ENCODE assay signal across 11 cellular contexts in the genomic region with DNA sequence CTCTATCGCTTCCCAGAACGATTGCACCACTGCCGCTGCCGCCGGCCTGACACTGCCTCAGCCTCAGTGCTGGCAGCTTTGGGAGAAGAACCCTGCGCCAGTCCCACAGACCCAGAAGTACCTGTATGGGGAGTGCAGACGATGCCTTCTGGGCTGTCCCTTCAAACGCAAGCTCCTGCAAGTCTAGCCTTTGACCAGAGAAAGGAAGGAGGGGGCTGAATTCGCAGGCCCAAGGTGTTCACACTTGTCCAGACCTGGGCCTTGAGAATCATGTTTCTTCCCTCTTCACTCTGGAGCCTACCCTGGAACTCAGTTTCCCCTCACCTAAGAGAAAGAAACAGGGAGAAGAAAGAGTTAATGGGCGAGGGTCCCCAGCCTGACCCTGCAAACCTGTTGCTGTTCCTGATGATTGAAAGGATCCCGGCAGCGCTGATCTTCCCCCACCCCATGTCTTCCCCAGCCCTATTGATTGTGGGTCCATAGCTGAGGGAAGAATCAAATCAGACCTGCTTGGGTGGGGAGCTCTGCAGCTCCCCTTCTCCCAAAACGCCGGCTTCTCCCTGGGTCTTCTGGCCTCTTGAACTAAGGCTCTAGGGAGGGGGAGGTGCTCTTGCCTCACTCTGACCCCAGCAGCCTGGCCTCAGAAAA. TPM values are rescaled to one million over a fixed set of nuclear protein-coding genes. Genes with fewer than 3 reads are reported as not detected.
A peak's percentile ranks its signal among the peaks of the same experiment; 100 is the strongest.
DNase-seq lines count a peak whose midpoint lies in the region; ATAC-seq and TF ChIP-seq lines count a peak whose summit lies in the region.
"Had no signal": no experiment of that assay in that cellular context is flagged by ENCODE, and none has a peak within 500 bp of the region (broad histone marks: within the 10 kb centered on the region; RNA-seq: fewer than 3 reads in every experiment).

No MANE protein-coding gene starts in this region.

- H3K4me2 ChIP-seq in HCT116 (ENCODE audit: low read length), result peak overlapping the region; percentile 99

- H3K36me3 ChIP-seq in HCT116 (ENCODE audit: control insufficient read depth in 1 of 2, insufficient read depth in 2 of 2, low read length in 2 of 2) (peaks cover 0 to 8% of the 10 kb centered on the region in 2 experiments; a peak in 2 of 4 replicates), left lung (no peaks in the 10 kb centered on the region), stomach smooth muscle (ENCODE audit: control insufficient read depth in 2 of 2, insufficient read depth in 2 of 2, low read length in 2 of 2) (peaks cover 12 to 17% of the 10 kb centered on the region in 2 donors)

- H3K4me3 Mint-ChIP-seq in activated T-helper 2 cell treated with anti-CD3 and anti-CD28 coated beads, Interferon-gamma antibody, Interleukin-2, Interleukin-4, amounts not matched to agents 10 μg/mL and 5 μg/mL and 100 μg/mL, durations not matched to agents 14 hours and 24 hours and 36 hours (ENCODE audit: low read depth), result peak overlapping the region; percentile 13

- no peaks in the 10 kb centered on the region for H3K27me3 ChIP-seq in HCT116 (ENCODE audit: insufficient read depth, low read length)
- peaks cover 26 to 84% of the 10 kb centered on the region in 2 donors for H3K27me3 ChIP-seq in left lung
- H3K27me3 ChIP-seq in stomach smooth muscle (ENCODE audit: control insufficient read depth in 1 of 2, insufficient read depth in 2 of 2, low read length in 2 of 2), result peaks cover 2 to 4% of the 10 kb centered on the region in 2 donors

- BruUV-seq in HCT116 (replicated peaks; lab: Mats Ljungman, UMichigan), result no TSS peak

- DNase-seq in HCT116 (ENCODE audit: low read depth, low spot score) (no peak), left lung (no peak), T1000 (lab: John Stamatoyannopoulos, UW) (no peak), 8988T (no peak), NCI-H1930 (lab: John Stamatoyannopoulos, UW) (no peak)
- no peak for DNase-seq in activated T-helper 2 cell treated with anti-CD3 and anti-CD28 coated beads, Interferon-gamma antibody, Interleukin-2, Interleukin-4, amounts not matched to agents 10 μg/mL and 5 μg/mL and 100 μg/mL, durations not matched to agents 14 hours and 24 hours and 36 hours (ENCODE audit: low spot score)

- peaks cover 25% of the 10 kb centered on the region for H3K27me3 Mint-ChIP-seq in activated T-helper 2 cell treated with anti-CD3 and anti-CD28 coated beads, Interferon-gamma antibody, Interleukin-2, Interleukin-4, amounts not matched to agents 10 μg/mL and 5 μg/mL and 100 μg/mL, durations not matched to agents 14 hours and 24 hours and 36 hours (ENCODE audit: low read depth)

- H3K36me3 Mint-ChIP-seq in activated T-helper 2 cell treated with anti-CD3 and anti-CD28 coated beads, Interferon-gamma antibody, Interleukin-2, Interleukin-4, amounts not matched to agents 10 μg/mL and 5 μg/mL and 100 μg/mL, durations not matched to agents 14 hours and 24 hours and 36 hours (ENCODE audit: low read depth), result no peaks in the 10 kb centered on the region
- H3K36me3 Mint-ChIP-seq: activated naive CD4-positive, alpha-beta T cell treated with anti-CD3 and anti-CD28 coated beads, Interleukin-2, amount 50 U/mL, for 72 hours had no signal

- H3K9me3 Mint-ChIP-seq in activated T-helper 2 cell treated with anti-CD3 and anti-CD28 coated beads, Interferon-gamma antibody, Interleukin-2, Interleukin-4, amounts not matched to agents 10 μg/mL and 5 μg/mL and 100 μg/mL, durations not matched to agents 14 hours and 24 hours and 36 hours, result no peaks in the 10 kb centered on the region
- H3K9me3 Mint-ChIP-seq: activated naive CD4-positive, alpha-beta T cell treated with anti-CD3 and anti-CD28 coated beads, Interleukin-2, amount 50 U/mL, for 72 hours had no signal

- peak overlapping the region; percentile 22; the same call in 1 of the 2 replicates for H3K27ac ChIP-seq in HCT116 (ENCODE audit: low read depth, low read length)
- peak overlapping the region; percentile 62 to 79 for H3K27ac ChIP-seq in left lung
- peak overlapping the region; percentile 99 for H3K27ac ChIP-seq in stomach smooth muscle (ENCODE audit: low read length)

- no peak for ATAC-seq in HCT116
- ATAC-seq in left lung, result no peak
- ATAC-seq in GM18909 (IDR thresholded peaks at IDR 0.05; ENCODE audit: poor library complexity, unreplicated experiment), result no peak

- H3K9ac ChIP-seq in HCT116 (ENCODE audit: low read length) (peak overlapping the region; percentile 36), stomach smooth muscle (ENCODE audit: low read length in 2 of 2) (peak overlapping the region; percentile 93 to 94)

- H3K9me3 ChIP-seq in HCT116 (ENCODE audit: control insufficient read depth in 1 of 2, insufficient read depth in 1 of 2, low read depth in 1 of 2, low read length in 2 of 2) (no peaks in the 10 kb centered on the region), left lung (no peaks in the 10 kb centered on the region), stomach smooth muscle (ENCODE audit: control insufficient read depth in 2 of 2, low read length in 2 of 2) (no peaks in the 10 kb centered on the region)

- no peak for TF ChIP-seq CTCF in HCT116 (IDR thresholded peaks at IDR 0.05 in 2 of 3, conservative IDR thresholded peaks at IDR 0.05 in 1 of 3; ENCODE audit: borderline replicate concordance in 1 of 3, insufficient read depth in 1 of 3, low read depth in 2 of 3, low read length in 2 of 3)
- no peak for TF ChIP-seq CTCF in left lung (IDR thresholded peaks at IDR 0.05)

- peaks cover 12% of the 10 kb centered on the region for H3K4me1 Mint-ChIP-seq in activated T-helper 2 cell treated with anti-CD3 and anti-CD28 coated beads, Interferon-gamma antibody, Interleukin-2, Interleukin-4, amounts not matched to agents 10 μg/mL and 5 μg/mL and 100 μg/mL, durations not matched to agents 14 hours and 24 hours and 36 hours (ENCODE audit: low read depth)

- POLR2A ChIA-PET in HCT116 (lab: Charles Lee), result interaction anchor here (0.7 to 1.3 kb wide), 4 partner anchors 9 to 13 kb away, joined by 3 read pairs; no protein-coding TSS in a partner anchor

- H4K20me1 ChIP-seq in HCT116 (ENCODE audit: insufficient read depth), result no peaks in the 10 kb centered on the region

- peak overlapping the region in 1 of 2 experiments; percentile 75; a peak in 3 of 4 replicates for H3K4me3 ChIP-seq in HCT116 (replicated peaks in 1 of 2; ENCODE audit: low read depth in 1 of 2, low read length in 2 of 2)
- peak overlapping the region in 1 of 2 donors; percentile 45 for H3K4me3 ChIP-seq in left lung
- H3K4me3 ChIP-seq in stomach smooth muscle (ENCODE audit: low read length in 2 of 2), result peak overlapping the region; percentile 63 to 74

- TF ChIP-seq POLR2A in HCT116 (IDR thresholded peaks at IDR 0.05; ENCODE audit: borderline replicate concordance, extremely low read depth, insufficient read depth, insufficient read length), result no peak

- no peak overlapping the region for H3K27ac Mint-ChIP-seq in activated T-helper 2 cell treated with anti-CD3 and anti-CD28 coated beads, Interferon-gamma antibody, Interleukin-2, Interleukin-4, amounts not matched to agents 10 μg/mL and 5 μg/mL and 100 μg/mL, durations not matched to agents 14 hours and 24 hours and 36 hours
- H3K27ac Mint-ChIP-seq: activated naive CD4-positive, alpha-beta T cell treated with anti-CD3 and anti-CD28 coated beads, Interleukin-2, amount 50 U/mL, for 72 hours had no signal

- H2AFZ ChIP-seq in HCT116 (ENCODE audit: low read depth, low read length, poor library complexity, severe bottlenecking), result no peak overlapping the region

- no peaks in the 10 kb centered on the region; the same call in 1 of the 2 replicates for H3K79me2 ChIP-seq in HCT116 (ENCODE audit: insufficient read depth, low read length)

- RAD21 ChIA-PET in HCT116 (lab: Charles Lee; ENCODE audit: low non-redundant PET in 1 of 2, low total read pairs in 2 of 2, uncharacterized antibody in 2 of 2, unreplicated experiment in 2 of 2), result interaction anchor here in 1 of 2 experiments (1.4 kb wide), 1 partner anchor 20 kb away, joined by 4 read pairs; no protein-coding TSS in a partner anchor

- no peaks in the 10 kb centered on the region for H3K9me2 ChIP-seq in HCT116 (ENCODE audit: insufficient read depth)

- H3K4me1 ChIP-seq in HCT116 (ENCODE audit: control insufficient read depth in 1 of 2, insufficient read depth in 2 of 2, low read length in 2 of 2) (peaks cover 16 to 45% of the 10 kb centered on the region in 2 experiments), left lung (peaks cover 20 to 70% of the 10 kb centered on the region in 2 donors), stomach smooth muscle (ENCODE audit: control insufficient read depth, insufficient read depth, low read length) (peaks cover 80% of the 10 kb centered on the region)

- TF ChIP-seq RAD21 in HCT116 (IDR thresholded peaks at IDR 0.05; ENCODE audit: low read depth), result no peak

- intact Hi-C loops in HCT116 (cut with micrococcal nuclease) (no loop called here), left lung (cut with DNase I) (no loop called here)
- intact Hi-C loops in activated T-helper 2 cell treated with anti-CD3 and anti-CD28 coated beads, Interferon-gamma antibody, Interleukin-2, Interleukin-4, amounts not matched to agents 10 μg/mL and 5 μg/mL and 100 μg/mL, durations not matched to agents 14 hours and 24 hours and 36 hours (cut with micrococcal nuclease), result no loop called here

- CTCF ChIA-PET in HCT116 (lab: Charles Lee), result interaction anchor here (1.2 to 2.1 kb wide), 2 partner anchors 21 to 22 kb away, joined by 3 to 12 read pairs; no protein-coding TSS in a partner anchor

TF ChIP-seq in HCT116, 20 proteins besides CTCF, POLR2A, EP300 and RAD21 (continues in another document):
- no peak for TF ChIP-seq JUND (IDR thresholded peaks at IDR 0.05)
- no peak for TF ChIP-seq EGR1 (IDR thresholded peaks at IDR 0.05; ENCODE audit: low read depth)

RNA-seq across cellular contexts. Expression of gene MCAM, which starts 0.8 kb away (rescaled TPM):
- 17.4 TPM for total RNA-seq in HCT116 (2021; ENCODE audit: unreplicated experiment)
- 18.3 and 20.6 TPM in 2 replicates for polyA plus RNA-seq in HCT116 (2012)
- 6.0 and 7.2 TPM in 2 replicates for total RNA-seq in activated T-helper 2 cell treated with anti-CD3 and anti-CD28 coated beads, Interferon-gamma antibody, Interleukin-2, Interleukin-4, amounts not matched to agents 10 μg/mL and 5 μg/mL and 100 μg/mL, durations not matched to agents 14 hours and 24 hours and 36 hours
- total RNA-seq in left lung, result 10 to 100 TPM; 59.5 to 87.5 TPM

RNA-seq across cellular contexts. Expression of gene RNF26, which starts 16.6 kb away (rescaled TPM):
- total RNA-seq in HCT116 (2021; ENCODE audit: unreplicated experiment), result 45.6 TPM
- 49.8 and 55.4 TPM in 2 replicates for polyA plus RNA-seq in HCT116 (2012)
- 29.9 and 32.6 TPM in 2 replicates for total RNA-seq in activated T-helper 2 cell treated with anti-CD3 and anti-CD28 coated beads, Interferon-gamma antibody, Interleukin-2, Interleukin-4, amounts not matched to agents 10 μg/mL and 5 μg/mL and 100 μg/mL, durations not matched to agents 14 hours and 24 hours and 36 hours
- 10 to 100 TPM; 22.0 to 28.3 TPM for total RNA-seq in left lung

RNA-seq across cellular contexts. Expression of gene C1QTNF5, which starts 23.0 kb away (rescaled TPM):
- total RNA-seq in HCT116 (2021; ENCODE audit: unreplicated experiment), result not detected
- polyA plus RNA-seq in HCT116 (2012), result not detected in 2 replicates
- not detected in 2 replicates for total RNA-seq in activated T-helper 2 cell treated with anti-CD3 and anti-CD28 coated beads, Interferon-gamma antibody, Interleukin-2, Interleukin-4, amounts not matched to agents 10 μg/mL and 5 μg/mL and 100 μg/mL, durations not matched to agents 14 hours and 24 hours and 36 hours
- total RNA-seq in left lung, result 10 to 100 TPM; 20.0 to 33.3 TPM
- total RNA-seq: activated naive CD4-positive, alpha-beta T cell treated with anti-CD3 and anti-CD28 coated beads, Interleukin-2, amount 50 U/mL, for 72 hours; SK-MEL-5 had no signal

RNA-seq across cellular contexts. Expression of gene MFRP, which starts 28.8 kb away (rescaled TPM):
- total RNA-seq in HCT116 (2021; ENCODE audit: unreplicated experiment) (not detected), left lung (not detected)
- polyA plus RNA-seq in HCT116 (2012), result not detected in 2 replicates
- not detected in 2 replicates for total RNA-seq in activated T-helper 2 cell treated with anti-CD3 and anti-CD28 coated beads, Interferon-gamma antibody, Interleukin-2, Interleukin-4, amounts not matched to agents 10 μg/mL and 5 μg/mL and 100 μg/mL, durations not matched to agents 14 hours and 24 hours and 36 hours
- total RNA-seq: activated naive CD4-positive, alpha-beta T cell treated with anti-CD3 and anti-CD28 coated beads, Interleukin-2, amount 50 U/mL, for 72 hours; LHCN-M2; SK-MEL-5 had no signal

Comparison
In these comparisons a context has a peak if more than half of its experiments do, and no peak if none do; other contexts are left out.
1. H3K27ac ChIP-seq: peak in every context shown above with its lines; median percentile 99 in stomach smooth muscle; 70 in left lung; 22 in HCT116.
2. RNA of gene C1QTNF5, which starts 23.0 kb away (total RNA-seq): 20.0 to 33.3 TPM in left lung; not detected in HCT116 (single experiment) and not detected in activated T-helper 2 cell treated with anti-CD3 and anti-CD28 coated beads, Interferon-gamma antibody, Interleukin-2, Interleukin-4, amounts not matched to agents 10 μg/mL and 5 μg/mL and 100 μg/mL, durations not matched to agents 14 hours and 24 hours and 36 hours; every median in the first group is over 10 times any median in the second.